Comparison of ENCODE assay signal across 35 cellular contexts in the genomic region with DNA sequence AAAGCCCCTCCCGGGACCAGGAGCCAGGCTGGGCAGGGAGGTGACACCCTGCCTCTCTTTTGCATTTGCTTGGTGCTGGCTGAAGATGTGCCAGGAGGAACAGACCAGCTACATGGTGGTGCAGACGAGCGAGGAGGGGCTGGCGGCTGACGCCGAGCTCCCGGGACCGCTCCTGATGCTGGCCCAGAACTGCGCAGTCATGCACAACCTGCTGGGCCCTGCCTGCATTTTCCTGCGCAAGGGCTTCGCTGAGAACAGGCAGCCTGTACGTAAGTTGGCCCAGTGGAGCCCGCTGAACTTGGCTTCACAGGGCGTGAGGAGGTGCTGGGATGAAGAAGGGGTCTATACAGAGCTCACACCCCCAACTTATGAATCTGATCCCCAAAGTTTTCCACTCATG. TPM values are rescaled to one million over a fixed set of nuclear protein-coding genes. Genes with fewer than 3 reads are reported as not detected.
"Had no signal": no experiment of that assay in that cellular context is flagged by ENCODE, and none has a peak within 500 bp of the region (broad histone marks: within the 10 kb centered on the region; RNA-seq: fewer than 3 reads in every experiment).

No MANE protein-coding gene starts in this region.

- DNase-seq: activated effector memory CD4-positive, alpha-beta T cell treated with anti-CD3 and anti-CD28 coated beads, Interleukin-2, amount 50 U/mL, for 16 hours; activated effector memory CD4-positive, alpha-beta T cell treated with Interleukin-2 at 50 U/mL for 16 hours; activated gamma-delta T cell; activated gamma-delta T cell treated with Interleukin-2 at 50 U/mL for 16 hours; activated naive CD4-positive, alpha-beta T cell; activated naive CD4-positive, alpha-beta T cell treated with anti-CD3 and anti-CD28 coated beads for 36 hours; activated naive CD4-positive, alpha-beta T cell treated with anti-CD3 and anti-CD28 coated beads, Interleukin-2, amount 10 ng/mL, durations not matched to agents 7 days and 5 days; activated naive CD4-positive, alpha-beta T cell treated with anti-CD3 and anti-CD28 coated beads, Interleukin-2, amount 50 U/mL, for 16 hours; activated naive CD4-positive, alpha-beta T cell treated with Interleukin-2 at 50 U/mL for 16 hours; activated naive CD8-positive, alpha-beta T cell treated with anti-CD3 and anti-CD28 coated beads for 36 hours; activated naive CD8-positive, alpha-beta T cell treated with anti-CD3 and anti-CD28 coated beads, Interleukin-2, amount 10 ng/mL, durations not matched to agents 7 days and 5 days; activated naive CD8-positive, alpha-beta T cell treated with anti-CD3 and anti-CD28 coated beads, Interleukin-2, amount 50 U/mL, for 24 hours; activated T-cell treated with anti-CD3 and anti-CD28 coated beads, Interleukin-2, amount 50 U/mL, for 1 hour; activated T-cell treated with anti-CD3 and anti-CD28 coated beads, Interleukin-2, amount 50 U/mL, for 24 hours; activated T-cell treated with anti-CD3 and anti-CD28 coated beads, Interleukin-2, amount 50 U/mL, for 4 hours; activated T-cell treated with anti-CD3 and anti-CD28 coated beads, Interleukin-2, amount 50 U/mL, for 48 hours; activated T-cell treated with anti-CD3 and anti-CD28 coated beads, Interleukin-2, amount 50 U/mL, for 72 hours; adrenal gland; amygdala; anterior cingulate cortex; aorta; body of pancreas; brain microvascular endothelial cell; caudate nucleus; central memory CD4-positive, alpha-beta T cell; cerebellar nuclear complex had no signal

- FAIRE-seq: astrocyte had no signal

- H3K27ac ChIP-seq: adrenal gland, body of pancreas, brain microvascular endothelial cell, breast epithelium, cardiac muscle cell had no signal

- H3K36me3 ChIP-seq: adrenal gland, ascending aorta, brain microvascular endothelial cell, breast epithelium, cardiac muscle cell had no signal

- H3K4me1 ChIP-seq: adrenal gland, body of pancreas, breast epithelium had no signal

- ATAC-seq: activated naive CD4-positive, alpha-beta T cell treated with anti-CD3 and anti-CD28 coated beads, Interleukin-2, amount 50 U/mL, for 72 hours; activated naive CD8-positive, alpha-beta T cell treated with anti-CD3 and anti-CD28 coated beads, Interleukin-2, amount 50 U/mL, for 24 hours; activated T-cell treated with anti-CD3 and anti-CD28 coated beads, Interleukin-2, amount 50 U/mL, for 4 hours; activated T-cell treated with anti-CD3 and anti-CD28 coated beads, Interleukin-2, amount 50 U/mL, for 72 hours; activated T-helper 17 cell treated with anti-CD3 and anti-CD28 coated beads, Interleukin-2, amount 50 U/mL, for 72 hours; body of pancreas had no signal

- H3K4me3 ChIP-seq: adrenal gland, ascending aorta, body of pancreas, breast epithelium, cardiac muscle cell had no signal

- H3K9me3 ChIP-seq: adrenal gland, ascending aorta, body of pancreas, breast epithelium had no signal

- H3K27me3 ChIP-seq: adrenal gland, ascending aorta, body of pancreas, cardiac muscle cell had no signal

RNA-seq across cellular contexts. Expression of gene CABP1, which starts 15.6 kb away (rescaled TPM):
- total RNA-seq: activated naive CD4-positive, alpha-beta T cell treated with anti-CD3 and anti-CD28 coated beads for 36 hours; activated T-helper 1 cell treated with anti-CD3 and anti-CD28 coated beads, Interleukin-12 subunit alpha, Interleukin-12 subunit beta, Interleukin-2, Interleukin-4 antibody, amounts not matched to agents 30 ng/mL and 10 ng/mL and 1 ng/mL, durations not matched to agents 14 hours and 24 hours and 36 hours; bronchial epithelial cell; cardiac muscle cell; chondrocyte had no signal
- polyA plus RNA-seq: cardiac muscle cell had no signal
